15 cellular contexts compared by ENCODE assay signal in genomic region chr13:23724196-23724970, GRCh38.
DNase-seq lines count a peak whose midpoint lies in the region; ATAC-seq and TF ChIP-seq lines count a peak whose summit lies in the region.
"Had no signal": no experiment of that assay in that cellular context is flagged by ENCODE, and none has a peak within 500 bp of the region (broad histone marks: within the 10 kb centered on the region; RNA-seq: fewer than 3 reads in every experiment).

No MANE protein-coding gene starts in this region.

- H2AK5ac ChIP-seq in mesendoderm (ENCODE audit: low read length): no peak overlapping the region

- no peaks in the 10 kb centered on the region for H4K20me1 ChIP-seq in OCI-LY7 (ENCODE audit: insufficient read depth, low read length)

- DNase-seq in AG08395 (ENCODE audit: low spot score) (peak; percentile 17), HT1080 (ENCODE audit: low read depth) (peak; percentile 75), amniotic epithelial cell (ENCODE audit: low read depth) (peak; percentile 66), mesendoderm (peak; percentile 27), OCI-LY7 (ENCODE audit: low spot score) (no peak)
- DNase-seq: activated CD4-positive, alpha-beta T cell treated with anti-CD3 and anti-CD28 coated beads, Interleukin-2, amount 50 U/mL, for 1 hour; activated T-cell treated with anti-CD3 and anti-CD28 coated beads, Interleukin-2, amount 50 U/mL, for 48 hours; DMS153; midbrain; NCI-H1092; RPMI8226 had no signal

- H2BK5ac ChIP-seq in mesendoderm (ENCODE audit: low read length): no peak overlapping the region

- no peaks in the 10 kb centered on the region for H3K4me1 ChIP-seq in mesendoderm (ENCODE audit: control insufficient read depth, low read depth, low read length)
- H3K4me1 ChIP-seq in OCI-LY7 (ENCODE audit: insufficient read depth, low read length, poor library complexity, severe bottlenecking): no peaks in the 10 kb centered on the region

- no peak overlapping the region for H3K27ac ChIP-seq in mesendoderm (ENCODE audit: low read depth, low read length)
- H3K27ac ChIP-seq in OCI-LY7 (ENCODE audit: low read depth, low read length, poor library complexity, severe bottlenecking): no peak overlapping the region

- H3K4ac ChIP-seq in mesendoderm (ENCODE audit: low read depth, low read length): no peak overlapping the region

- no peak overlapping the region for H3K23ac ChIP-seq in mesendoderm (ENCODE audit: low read length)

- intact Hi-C loops in OCI-LY7 (cut with micrococcal nuclease; ENCODE audit: unreplicated experiment): no loop called here

- ATAC-seq in HG03342 (IDR thresholded peaks at IDR 0.05; ENCODE audit: unreplicated experiment) (no peak), HG03097 (IDR thresholded peaks at IDR 0.05; ENCODE audit: low FRiP score, unreplicated experiment) (no peak), GM18909 (IDR thresholded peaks at IDR 0.05; ENCODE audit: poor library complexity, unreplicated experiment) (no peak)
- ATAC-seq: HepG2 had no signal

- no peak for TF ChIP-seq CTCF in OCI-LY7 (conservative IDR thresholded peaks at IDR 0.05; ENCODE audit: low read length)

- H3K9me2 ChIP-seq in OCI-LY7 (ENCODE audit: insufficient read depth, low read length): no peaks in the 10 kb centered on the region

- no peak overlapping the region for H4K8ac ChIP-seq in mesendoderm (ENCODE audit: low read depth, low read length)

- no peak overlapping the region for H3K4me3 ChIP-seq in mesendoderm (ENCODE audit: low read length)
- H3K4me3 ChIP-seq in OCI-LY7 (ENCODE audit: low read depth, low read length, poor library complexity, severe bottlenecking): no peak overlapping the region

- WGBS in mesendoderm (ENCODE audit: extremely low coverage, insufficient coverage, low lambda C conversion rate): no CpG with 5 or more reads among the region's 7 CpGs

- H3K79me2 ChIP-seq in mesendoderm (ENCODE audit: control insufficient read depth, insufficient read depth, low read length) (no peaks in the 10 kb centered on the region), OCI-LY7 (ENCODE audit: insufficient read depth, low read depth, low read length) (no peaks in the 10 kb centered on the region)

- no peak overlapping the region for H3K18ac ChIP-seq in mesendoderm (ENCODE audit: low read length)

- no peak overlapping the region for H2BK15ac ChIP-seq in mesendoderm (replicated peaks; ENCODE audit: low read depth)

- POLR2A ChIA-PET in OCI-LY7 (lab: Charles Lee): interaction anchor here (0.6 kb wide), 1 partner anchor 992 kb away, joined by 7 read pairs; no protein-coding TSS in a partner anchor

- no peak overlapping the region for H2BK120ac ChIP-seq in mesendoderm (ENCODE audit: low read depth, low read length)

- no TSS peak for BruUV-seq in OCI-LY7 (replicated peaks; lab: Mats Ljungman, UMichigan)

- H3K4me2 ChIP-seq in mesendoderm (ENCODE audit: low read length): no peak overlapping the region
- H3K4me2 ChIP-seq in OCI-LY7 (ENCODE audit: low read length): no peak overlapping the region

- H3K9ac ChIP-seq in mesendoderm (ENCODE audit: low read length): no peak overlapping the region

- CTCF ChIA-PET in OCI-LY7 (lab: Charles Lee; ENCODE audit: unreplicated experiment): no interaction called here

- H3K79me1 ChIP-seq in mesendoderm (ENCODE audit: low read length): no peaks in the 10 kb centered on the region

- H3K9me3 ChIP-seq in OCI-LY7 (ENCODE audit: low read length): no peaks in the 10 kb centered on the region

- no peak overlapping the region for H4K5ac ChIP-seq in mesendoderm (ENCODE audit: low read length)

- no peak overlapping the region for H2AFZ ChIP-seq in OCI-LY7 (ENCODE audit: low read length)

- no peaks in the 10 kb centered on the region for H3K27me3 ChIP-seq in mesendoderm (ENCODE audit: insufficient read depth, low read length, poor library complexity)

- H3K36me3 ChIP-seq in mesendoderm (ENCODE audit: control insufficient read depth, insufficient read depth, low read length): no peaks in the 10 kb centered on the region
- H3K36me3 ChIP-seq in OCI-LY7 (ENCODE audit: insufficient read depth, low read length): 0 out of 2 replicates have a peak, but pooled peaks cover under 1% of the 10 kb centered on the region

- H3K56ac ChIP-seq in mesendoderm (ENCODE audit: low read length): no peak overlapping the region
